In the genomic region with DNA sequence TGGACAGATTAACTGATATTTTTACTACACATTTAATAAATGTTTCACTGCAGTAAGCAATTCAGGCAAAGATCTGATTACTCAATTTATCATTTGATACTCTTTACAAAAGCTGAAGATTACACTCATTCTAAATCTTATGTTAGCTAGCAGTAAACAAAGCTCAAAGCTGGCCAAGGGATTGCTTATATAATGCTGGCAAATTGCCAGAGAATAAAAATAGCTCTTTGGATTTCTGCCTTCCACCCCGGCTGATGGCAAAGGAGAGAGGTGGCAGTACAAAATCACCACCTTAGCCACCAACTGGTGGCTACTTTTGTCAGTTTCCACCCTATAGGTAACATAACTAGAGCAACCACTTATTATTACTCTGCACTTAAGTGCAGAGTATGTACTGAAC, we compare ENCODE assay signal across 2 cellular contexts.
TF ChIP-seq lines count a peak whose summit lies in the region.

No MANE protein-coding gene starts in this region.

TF ChIP-seq in SK-N-SH treated with all-trans-retinoic acid at 6 μM for 48 hours, 23 proteins besides CTCF, POLR2A, EP300 and RAD21 (continued from another document):
- TF ChIP-seq BACH2 (CRISPR knock-in tag; IDR thresholded peaks at IDR 0.05; ENCODE audit: borderline replicate concordance): no peak
- TF ChIP-seq CREB5 (CRISPR knock-in tag; IDR thresholded peaks at IDR 0.05; ENCODE audit: low read depth): no peak

TF ChIP-seq in endothelial cell of umbilical vein, 7 proteins besides CTCF, POLR2A, EP300 and RAD21 (continued from another document):
- TF ChIP-seq POLR2AphosphoS5 (IDR thresholded peaks at IDR 0.05; ENCODE audit: insufficient read depth, low read depth, low read length) (no peak), FOS (IDR thresholded peaks at IDR 0.05; ENCODE audit: borderline replicate concordance, insufficient read depth, low read length) (no peak), EZH2 (IDR thresholded peaks at IDR 0.05; ENCODE audit: borderline replicate concordance, low read depth, low read length, severe bottlenecking) (no peak), JUN (IDR thresholded peaks at IDR 0.05; ENCODE audit: borderline replicate concordance, insufficient read depth, insufficient read length, low read depth) (no peak), GATA2 (IDR thresholded peaks at IDR 0.05; ENCODE audit: insufficient read depth, insufficient read length, low read depth, low read length) (no peak)
- TF ChIP-seq, protein P1, sequence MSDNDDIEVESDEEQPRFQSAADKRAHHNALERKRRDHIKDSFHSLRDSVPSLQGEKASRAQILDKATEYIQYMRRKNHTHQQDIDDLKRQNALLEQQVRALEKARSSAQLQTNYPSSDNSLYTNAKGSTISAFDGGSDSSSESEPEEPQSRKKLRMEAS (IDR thresholded peaks at IDR 0.05; ENCODE audit: insufficient read depth, insufficient read length): no peak
